8 cellular contexts compared by ENCODE assay signal in the genomic region with DNA sequence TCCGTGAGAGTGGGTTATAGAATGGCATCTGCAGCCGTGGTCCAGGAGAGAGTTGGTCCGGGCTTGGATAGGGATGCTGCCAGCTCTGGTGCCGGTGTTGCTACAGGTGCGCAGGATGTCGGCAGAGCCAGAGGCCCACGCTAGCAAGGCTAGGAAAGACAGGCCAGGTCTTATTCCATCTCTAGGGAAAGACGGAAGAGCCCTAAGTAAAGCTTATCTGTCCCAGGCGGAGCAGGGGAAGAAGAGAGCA. TPM values are rescaled to one million over a fixed set of nuclear protein-coding genes. Genes with fewer than 3 reads are reported as not detected.
DNase-seq lines count a peak whose midpoint lies in the region; ATAC-seq and TF ChIP-seq lines count a peak whose summit lies in the region.

No MANE protein-coding gene starts in this region.

- no peak for DNase-seq in brain microvascular endothelial cell
- no peak for DNase-seq in retina
- DNase-seq in NK-92 treated with Interleukin-12 subunit alpha and Interleukin-12 subunit beta, amount 100 ng/mL, for 24 hours (lab: John Stamatoyannopoulos, UW) = no peak
- no peak for DNase-seq in NCI-H1694 (lab: John Stamatoyannopoulos, UW)
- DNase-seq in H4 (ENCODE audit: low spot score) = no peak

- H3K27me3 ChIP-seq in brain microvascular endothelial cell (replicated peaks) (no peaks in the 10 kb centered on the region), muscle layer of duodenum (ENCODE audit: low read depth, low read length) (no peaks in the 10 kb centered on the region)

- peaks cover 14 to 41% of the 10 kb centered on the region in 2 donors for H3K4me1 ChIP-seq in muscle layer of duodenum (ENCODE audit: control insufficient read depth in 1 of 2, insufficient read depth in 2 of 2, low read length in 2 of 2)

- ATAC-seq in GM18870 (IDR thresholded peaks at IDR 0.05; ENCODE audit: unreplicated experiment) = peak; percentile 15
- ATAC-seq in HG03354 (IDR thresholded peaks at IDR 0.05; ENCODE audit: poor library complexity, severe bottlenecking, unreplicated experiment) = peak; percentile 19

- H3K27ac ChIP-seq in brain microvascular endothelial cell (no peak overlapping the region), muscle layer of duodenum (ENCODE audit: low read length) (peak overlapping the region; percentile 72)

- H3K9me3 ChIP-seq in muscle layer of duodenum (ENCODE audit: control insufficient read depth in 1 of 2, low read length in 2 of 2) = no peaks in the 10 kb centered on the region

- H3K4me3 ChIP-seq in brain microvascular endothelial cell (ENCODE audit: low read depth, low read length) (peak overlapping the region; percentile 77), muscle layer of duodenum (ENCODE audit: low read depth in 1 of 2, low read length in 2 of 2) (peak overlapping the region; percentile 71 to 96)

- H3K36me3 ChIP-seq in brain microvascular endothelial cell (replicated peaks) (peaks cover 11% of the 10 kb centered on the region), muscle layer of duodenum (ENCODE audit: control insufficient read depth in 1 of 2, insufficient read depth in 2 of 2, low read length in 2 of 2) (peaks cover 20 to 22% of the 10 kb centered on the region in 2 donors)

- TF ChIP-seq CTCF in brain microvascular endothelial cell (IDR thresholded peaks at IDR 0.05; ENCODE audit: low read depth, low read length, missing control alignments) = no peak

- in situ Hi-C loops in brain microvascular endothelial cell (cut with HindIII; ENCODE audit: low pct_ligation_motif_present, low sequenced_read_pairs) = no loop called here

RNA-seq across cellular contexts. Expression of a gene that starts 0.5 kb away (rescaled TPM):
- 584 and 638 TPM in 2 replicates for total RNA-seq in H4 (2014; rRNA removed; shearing (Covaris generic))

RNA-seq across cellular contexts. Expression of a gene that starts 5.0 kb away (rescaled TPM):
- not detected in 2 replicates for total RNA-seq in H4 (2014; rRNA removed; shearing (Covaris generic))

RNA-seq across cellular contexts. Expression of a gene that starts 5.9 kb away (rescaled TPM):
- total RNA-seq in H4 (2014; rRNA removed; shearing (Covaris generic)) = 26.7 and 38.1 TPM in 2 replicates

RNA-seq across cellular contexts. Expression of a gene that starts 10.9 kb away (rescaled TPM):
- 346 and 383 TPM in 2 replicates for total RNA-seq in H4 (2014; rRNA removed; shearing (Covaris generic))

RNA-seq across cellular contexts. Expression of a gene that starts 11.8 kb away (rescaled TPM):
- 44.3 and 107 TPM in 2 replicates for total RNA-seq in H4 (2014; rRNA removed; shearing (Covaris generic))
